15 cellular contexts compared by ENCODE assay signal in genomic region chr3:121800906-121801305, GRCh38.
"Had no signal": no experiment of that assay in that cellular context is flagged by ENCODE, and none has a peak within 500 bp of the region (broad histone marks: within the 10 kb centered on the region; RNA-seq: fewer than 3 reads in every experiment).

No MANE protein-coding gene starts in this region.

- H3K4me3 ChIP-seq: body of pancreas, left lung, thoracic aorta had no signal

- H3K27ac Mint-ChIP-seq: activated naive CD4-positive, alpha-beta T cell treated with anti-CD3 and anti-CD28 coated beads, Interleukin-2, amount 10 ng/mL, durations not matched to agents 7 days and 5 days; dendritic cell treated with granulocyte-macrophage colony-stimulating factor and Interleukin-4, amounts not matched to agents 40 ng/mL and 50 ng/mL, for 4 days had no signal

- H3K27me3 Mint-ChIP-seq: activated naive CD4-positive, alpha-beta T cell treated with anti-CD3 and anti-CD28 coated beads, Interleukin-2, amount 10 ng/mL, durations not matched to agents 7 days and 5 days; dendritic cell treated with granulocyte-macrophage colony-stimulating factor and Interleukin-4, amounts not matched to agents 40 ng/mL and 50 ng/mL, for 4 days; stimulated activated naive CD8-positive, alpha-beta T cell treated with anti-CD3 and anti-CD28 coated beads, Interleukin-15, amount 100 ng/mL, for 72 hours had no signal

- H3K36me3 ChIP-seq: thoracic aorta had no signal

- H3K9me3 Mint-ChIP-seq: activated naive CD4-positive, alpha-beta T cell treated with anti-CD3 and anti-CD28 coated beads, Interleukin-2, amount 10 ng/mL, durations not matched to agents 7 days and 5 days; dendritic cell treated with granulocyte-macrophage colony-stimulating factor and Interleukin-4, amounts not matched to agents 40 ng/mL and 50 ng/mL, for 4 days; neural crest cell; stimulated activated naive CD8-positive, alpha-beta T cell treated with anti-CD3 and anti-CD28 coated beads, Interleukin-15, amount 100 ng/mL, for 72 hours had no signal

- ATAC-seq: body of pancreas; left lung; sciatic nerve; stimulated activated naive CD8-positive, alpha-beta T cell treated with anti-CD3 and anti-CD28 coated beads, Interleukin-15, amount 100 ng/mL, for 72 hours had no signal

- H3K4me3 Mint-ChIP-seq: activated naive CD4-positive, alpha-beta T cell treated with anti-CD3 and anti-CD28 coated beads, Interleukin-2, amount 10 ng/mL, durations not matched to agents 7 days and 5 days; dendritic cell treated with granulocyte-macrophage colony-stimulating factor and Interleukin-4, amounts not matched to agents 40 ng/mL and 50 ng/mL, for 4 days; neural crest cell; stimulated activated naive CD8-positive, alpha-beta T cell treated with anti-CD3 and anti-CD28 coated beads, Interleukin-15, amount 100 ng/mL, for 72 hours had no signal

- H3K27ac ChIP-seq: body of pancreas, left lung, thoracic aorta had no signal

- H3K4me1 ChIP-seq: body of pancreas, left lung had no signal

- H3K4me1 Mint-ChIP-seq: activated naive CD4-positive, alpha-beta T cell treated with anti-CD3 and anti-CD28 coated beads, Interleukin-2, amount 10 ng/mL, durations not matched to agents 7 days and 5 days; neural crest cell had no signal

- H3K27me3 ChIP-seq: body of pancreas, left lung had no signal

- DNase-seq: activated CD4-positive, alpha-beta T cell treated with anti-CD3 and anti-CD28 coated beads, Interleukin-2, amount 50 U/mL, for 48 hours; activated CD8-positive, alpha-beta memory T cell treated with anti-CD3 and anti-CD28 coated beads, Interleukin-2, amount 50 U/mL, for 48 hours; activated naive CD4-positive, alpha-beta T cell treated with anti-CD3 and anti-CD28 coated beads, Interleukin-2, amount 10 ng/mL, durations not matched to agents 7 days and 5 days; body of pancreas; erythroblast; left lung; mesendoderm; stimulated activated CD4-positive, alpha-beta T cell treated with anti-CD3 and anti-CD28 coated beads, Interleukin-2, amount 100 ng/mL, for 24 hours; stimulated activated naive CD8-positive, alpha-beta T cell treated with anti-CD3 and anti-CD28 coated beads, Interleukin-15, amount 100 ng/mL, for 72 hours had no signal

- FAIRE-seq: keratinocyte, TTC549 had no signal

- H3K9me3 ChIP-seq: body of pancreas, left lung, thoracic aorta had no signal
